ENCODE assay signal across 35 cellular contexts in genomic region chr5:175784230-175784629, GRCh38.
DNase-seq lines count a peak whose midpoint lies in the region; ATAC-seq and TF ChIP-seq lines count a peak whose summit lies in the region.
"Had no signal": no experiment of that assay in that cellular context is flagged by ENCODE, and none has a peak within 500 bp of the region (broad histone marks: within the 10 kb centered on the region; RNA-seq: fewer than 3 reads in every experiment).

No MANE protein-coding gene starts in this region.

- no peak overlapping the region for H3K4me3 Mint-ChIP-seq in neural progenitor cell
- no peak overlapping the region for H3K4me3 Mint-ChIP-seq in natural killer cell treated with Interleukin-12 subunit alpha and Interleukin-12 subunit beta and Interleukin-15 and Interleukin-18, amount 100 ng/mL, for 72 hours
- H3K4me3 Mint-ChIP-seq: B cell; CD14-positive monocyte; CD4-positive, alpha-beta memory T cell; CD4-positive, alpha-beta T cell; CD4-positive, CD25-positive, alpha-beta regulatory T cell; CD8-positive, alpha-beta memory T cell; CD8-positive, alpha-beta T cell had no signal

- ATAC-seq in HG02798 (IDR thresholded peaks at IDR 0.05; ENCODE audit: poor library complexity, unreplicated experiment) = no peak
- no peak for ATAC-seq in natural killer cell treated with Interleukin-12 subunit alpha and Interleukin-12 subunit beta and Interleukin-15 and Interleukin-18, amount 100 ng/mL, for 72 hours
- ATAC-seq: A549; CD8-positive, alpha-beta T cell had no signal

- peaks cover 2% of the 10 kb centered on the region for H3K27me3 Mint-ChIP-seq in neural progenitor cell (ENCODE audit: insufficient read depth, low read depth)
- H3K27me3 Mint-ChIP-seq in natural killer cell treated with Interleukin-12 subunit alpha and Interleukin-12 subunit beta and Interleukin-15 and Interleukin-18, amount 100 ng/mL, for 72 hours = peaks cover 31 to 59% of the 10 kb centered on the region in 2 donors

- peak overlapping the region; percentile 18 for H3K4me2 ChIP-seq in neural progenitor cell
- H3K4me2 ChIP-seq: A549; BLaER1; BLaER1 treated with 17β-estradiol and CSF1 and Interleukin-3, amounts not matched to agents 10 nM and 100 nM had no signal

- H3K4me1 Mint-ChIP-seq in neural progenitor cell = no peaks in the 10 kb centered on the region
- H3K4me1 Mint-ChIP-seq in natural killer cell treated with Interleukin-12 subunit alpha and Interleukin-12 subunit beta and Interleukin-15 and Interleukin-18, amount 100 ng/mL, for 72 hours (ENCODE audit: low read depth in 2 of 2) = no peaks in the 10 kb centered on the region
- H3K4me1 Mint-ChIP-seq: B cell; CD14-positive monocyte; CD4-positive, alpha-beta memory T cell; CD4-positive, CD25-positive, alpha-beta regulatory T cell; CD8-positive, alpha-beta memory T cell had no signal

- TF ChIP-seq CTCF in HEK293 (tag by site-specific recombination; IDR thresholded peaks at IDR 0.05) (no peak), neural progenitor cell (IDR thresholded peaks at IDR 0.05) (no peak)

- H2AFZ ChIP-seq in neural progenitor cell (replicated peaks) = no peak overlapping the region

- no peak overlapping the region for H3K9ac ChIP-seq in neural progenitor cell
- H3K9ac ChIP-seq: BLaER1; BLaER1 treated with 17β-estradiol and CSF1 and Interleukin-3, amounts not matched to agents 10 nM and 100 nM had no signal

- CTCF ChIA-PET in HEK293 (lab: Yijun Ruan, JAX) = interaction anchor here (0.7 to 0.8 kb wide), 2 partner anchors 54 to 112 kb away, joined by 3 to 4 read pairs; no protein-coding TSS in a partner anchor

- no peak overlapping the region for H3K27ac Mint-ChIP-seq in neural progenitor cell
- no peak overlapping the region for H3K27ac Mint-ChIP-seq in natural killer cell treated with Interleukin-12 subunit alpha and Interleukin-12 subunit beta and Interleukin-15 and Interleukin-18, amount 100 ng/mL, for 72 hours
- H3K27ac Mint-ChIP-seq: B cell; CD14-positive monocyte; CD4-positive, alpha-beta memory T cell; CD4-positive, alpha-beta T cell; CD4-positive, CD25-positive, alpha-beta regulatory T cell; CD8-positive, alpha-beta memory T cell; CD8-positive, alpha-beta T cell had no signal

- H3K36me3 Mint-ChIP-seq in neural progenitor cell = no peaks in the 10 kb centered on the region
- no peaks in the 10 kb centered on the region for H3K36me3 Mint-ChIP-seq in natural killer cell treated with Interleukin-12 subunit alpha and Interleukin-12 subunit beta and Interleukin-15 and Interleukin-18, amount 100 ng/mL, for 72 hours
- H3K36me3 Mint-ChIP-seq: CD14-positive monocyte; CD4-positive, alpha-beta memory T cell; CD4-positive, CD25-positive, alpha-beta regulatory T cell; CD8-positive, alpha-beta memory T cell; CD8-positive, alpha-beta T cell had no signal

- no peaks in the 10 kb centered on the region for H3K9me3 ChIP-seq in HEK293 (ENCODE audit: control insufficient read depth, insufficient read depth, low read depth, low read length)
- H3K9me3 ChIP-seq in neural progenitor cell (ENCODE audit: low read depth) = no peaks in the 10 kb centered on the region
- H3K9me3 ChIP-seq: A549; BE2C; BLaER1; BLaER1 treated with 17β-estradiol and CSF1 and Interleukin-3, amounts not matched to agents 10 nM and 100 nM; Caco-2 had no signal

- no peaks in the 10 kb centered on the region for H3F3A ChIP-seq in neural progenitor cell (ENCODE audit: low read depth)

- no peak overlapping the region for H3K27ac ChIP-seq in HEK293 (ENCODE audit: extremely low read depth, low read depth, low read length)
- no peak overlapping the region for H3K27ac ChIP-seq in neural progenitor cell
- H3K27ac ChIP-seq: 22Rv1; A549; BLaER1; BLaER1 treated with 17β-estradiol and CSF1 and Interleukin-3, amounts not matched to agents 10 nM and 100 nM; C4-2B had no signal

- no peaks in the 10 kb centered on the region for H3K79me2 ChIP-seq in neural progenitor cell (ENCODE audit: low read depth)

- no peaks in the 10 kb centered on the region for H3K9me3 Mint-ChIP-seq in neural progenitor cell
- H3K9me3 Mint-ChIP-seq in natural killer cell treated with Interleukin-12 subunit alpha and Interleukin-12 subunit beta and Interleukin-15 and Interleukin-18, amount 100 ng/mL, for 72 hours = no peaks in the 10 kb centered on the region
- H3K9me3 Mint-ChIP-seq: CD4-positive, alpha-beta T cell; CD8-positive, alpha-beta T cell had no signal

- DNase-seq in NCI-H2171 treated with DMSO at 0.1 percent for 48 hours (lab: John Stamatoyannopoulos, UW) (peak; percentile 43), NCI-H2171 (lab: John Stamatoyannopoulos, UW) (no peak), NCI-H69 (lab: John Stamatoyannopoulos, UW) (peak; percentile 87), neural progenitor cell (ENCODE audit: low spot score) (no peak)
- no peak for DNase-seq in natural killer cell treated with Interleukin-12 subunit alpha and Interleukin-12 subunit beta and Interleukin-15 and Interleukin-18, amount 100 ng/mL, for 72 hours (ENCODE audit: low spot score)
- no peak for DNase-seq in activated naive CD4-positive, alpha-beta T cell treated with anti-CD3 and anti-CD28 coated beads, Interleukin-2, amount 50 U/mL, for 16 hours
- DNase-seq: 8988T; ACHN; AML-193; BE2C; C1 segment of cervical spinal cord; Caco-2; Calu3; CD4-positive, alpha-beta memory T cell; CD4-positive, alpha-beta T cell; CD4-positive, CD25-positive, alpha-beta regulatory T cell; CD8-positive, alpha-beta memory T cell; CD8-positive, alpha-beta T cell; COR-L47; DMS 273 treated with DMSO at 0.1 percent for 48 hours; DMS153; DMS53; DMS79; DMS79 treated with DMSO at 0.1 percent for 48 hours; DND-41; EL had no signal

- H4K20me1 ChIP-seq in neural progenitor cell (ENCODE audit: low read depth) = no peaks in the 10 kb centered on the region
- H4K20me1 ChIP-seq: BLaER1; BLaER1 treated with 17β-estradiol and CSF1 and Interleukin-3, amounts not matched to agents 10 nM and 100 nM had no signal

- H3K4me1 ChIP-seq in HEK293 (ENCODE audit: control insufficient read depth, insufficient read depth, low read length) = no peaks in the 10 kb centered on the region
- H3K4me1 ChIP-seq in neural progenitor cell = peaks cover 6% of the 10 kb centered on the region
- H3K4me1 ChIP-seq: BE2C; BLaER1; BLaER1 treated with 17β-estradiol and CSF1 and Interleukin-3, amounts not matched to agents 10 nM and 100 nM; Caco-2 had no signal

- H3K4me3 ChIP-seq in HEK293 (ENCODE audit: low read depth, low read length) = no peak overlapping the region
- no peak overlapping the region for H3K4me3 ChIP-seq in neural progenitor cell
- H3K4me3 ChIP-seq: A549; BLaER1; BLaER1 treated with 17β-estradiol and CSF1 and Interleukin-3, amounts not matched to agents 10 nM and 100 nM had no signal

- POLR2A ChIA-PET in HEK293 (lab: Yijun Ruan, JAX) = no interaction called here

- peaks cover 16% of the 10 kb centered on the region for H3K27me3 ChIP-seq in neural progenitor cell
- H3K27me3 ChIP-seq: BE2C; BLaER1; BLaER1 treated with 17β-estradiol and CSF1 and Interleukin-3, amounts not matched to agents 10 nM and 100 nM had no signal

- H3K36me3 ChIP-seq in HEK293 (ENCODE audit: control insufficient read depth in 2 of 2, insufficient read depth in 1 of 2, low read length in 2 of 2) (no peaks in the 10 kb centered on the region), neural progenitor cell (no peaks in the 10 kb centered on the region)
- H3K36me3 ChIP-seq: BE2C; BLaER1; BLaER1 treated with 17β-estradiol and CSF1 and Interleukin-3, amounts not matched to agents 10 nM and 100 nM had no signal

TF ChIP-seq in HEK293, 187 proteins besides CTCF, POLR2A, EP300 and RAD21:
- TF ChIP-seq EGR2 (tag by site-specific recombination; IDR thresholded peaks at IDR 0.05; ENCODE audit: low read depth) (peak; percentile 78), ZNF792 (tag by site-specific recombination; IDR thresholded peaks at IDR 0.05) (no peak), ZFHX2 (tag by site-specific recombination; conservative IDR thresholded peaks at IDR 0.05) (peak; percentile 56; the same call in 1 of the 2 replicates)
TF ChIP-seq in HEK293: peak in this region for 2.

Comparison
In these comparisons a context has a peak if more than half of its experiments do, and no peak if none do; other contexts are left out.
1. DNase-seq: peak in NCI-H2171 treated with DMSO at 0.1 percent for 48 hours (single experiment) and NCI-H69 (single experiment); none in NCI-H2171 (single experiment), neural progenitor cell (single experiment), natural killer cell treated with Interleukin-12 subunit alpha and Interleukin-12 subunit beta and Interleukin-15 and Interleukin-18, amount 100 ng/mL, for 72 hours (single experiment) and activated naive CD4-positive, alpha-beta T cell treated with anti-CD3 and anti-CD28 coated beads, Interleukin-2, amount 50 U/mL, for 16 hours (single experiment).